8 cellular contexts compared by ENCODE assay signal in genomic region chr6:52595000-52595795, GRCh38. TPM values are rescaled to one million over a fixed set of nuclear protein-coding genes. Genes with fewer than 3 reads are reported as not detected.
A peak's percentile ranks its signal among the peaks of the same experiment; 100 is the strongest.
DNase-seq lines count a peak whose midpoint lies in the region; ATAC-seq and TF ChIP-seq lines count a peak whose summit lies in the region.

No MANE protein-coding gene starts in this region.

- no peaks in the 10 kb centered on the region for H3K9me2 ChIP-seq in OCI-LY1 (ENCODE audit: low read depth, low read length)

- no peaks in the 10 kb centered on the region for H3K79me2 ChIP-seq in OCI-LY1 (ENCODE audit: insufficient read depth, low read length)

- H3K36me3 ChIP-seq in BJ (ENCODE audit: control insufficient read depth, insufficient read depth, low read length), result no peaks in the 10 kb centered on the region
- H3K36me3 ChIP-seq in OCI-LY1 (ENCODE audit: insufficient read depth, low read length), result no peaks in the 10 kb centered on the region

- CTCF ChIA-PET in BJ (lab: Yijun Ruan, JAX), result interaction anchor here (0.7 to 9.8 kb wide), 13 partner anchors 12 to 180 kb away, joined by 3 to 68 read pairs (median 4); partner anchors contain the start of gene TRAM2

- H3K4me2 ChIP-seq in OCI-LY1 (ENCODE audit: low read length), result peak overlapping the region; percentile 56

- H3K27me3 ChIP-seq in BJ (ENCODE audit: control insufficient read depth, insufficient read depth, low read length) (no peaks in the 10 kb centered on the region), OCI-LY1 (ENCODE audit: insufficient read depth, low read length) (no peaks in the 10 kb centered on the region)

- no peaks in the 10 kb centered on the region for H4K20me1 ChIP-seq in OCI-LY1 (ENCODE audit: insufficient read depth, low read length)

- peak; percentile 62 for ATAC-seq in GM19043 (IDR thresholded peaks at IDR 0.05; ENCODE audit: low read depth, unreplicated experiment)
- peak; percentile 65 for ATAC-seq in HG03103 (IDR thresholded peaks at IDR 0.05; ENCODE audit: low read depth, unreplicated experiment)

- peak overlapping the region; percentile 97 for H3K27ac ChIP-seq in OCI-LY1 (ENCODE audit: low read depth, low read length, poor library complexity, severe bottlenecking)

- peak; percentile 61 for DNase-seq in BJ (ENCODE audit: low read depth)
- peak; percentile 95 for DNase-seq in epithelial cell of proximal tubule (ENCODE audit: low read depth)
- peak; percentile 87 for DNase-seq in non-pigmented ciliary epithelial cell (ENCODE audit: low read depth)
- DNase-seq in NCI-H2196 treated with DMSO at 0.1 percent for 48 hours (lab: John Stamatoyannopoulos, UW; ENCODE audit: unreplicated experiment), result no peak
- DNase-seq in progenitor cell of endocrine pancreas (ENCODE audit: low spot score, unreplicated experiment), result no peak

- H3K9me3 ChIP-seq in OCI-LY1 (ENCODE audit: low read length), result no peaks in the 10 kb centered on the region

- H3K4me3 ChIP-seq in BJ (ENCODE audit: low read depth, low read length) (peak overlapping the region; percentile 1; the same call in 1 of the 2 replicates), OCI-LY1 (ENCODE audit: low read depth, low read length, poor library complexity, severe bottlenecking) (peak overlapping the region; percentile 34), epithelial cell of proximal tubule (ENCODE audit: low read depth, low read length) (peak overlapping the region; percentile 21)

- peaks cover 90% of the 10 kb centered on the region for H3K4me1 ChIP-seq in OCI-LY1 (ENCODE audit: insufficient read depth, low read length, severe bottlenecking)

- no peak overlapping the region for H3K27ac Mint-ChIP-seq in progenitor cell of endocrine pancreas

- H3K36me3 Mint-ChIP-seq in progenitor cell of endocrine pancreas (ENCODE audit: insufficient read depth), result no peaks in the 10 kb centered on the region

- H2AFZ ChIP-seq in OCI-LY1 (ENCODE audit: low read length), result no peak overlapping the region

- POLR2A ChIA-PET in BJ (lab: Charles Lee), result interaction anchor here (0.6 to 1.2 kb wide), 4 partner anchors 47 to 187 kb away, joined by 3 to 18 read pairs (median 5); no protein-coding TSS in a partner anchor

- no peak overlapping the region for H3K4me3 Mint-ChIP-seq in progenitor cell of endocrine pancreas (ENCODE audit: low read depth)

- no peaks in the 10 kb centered on the region for H3K9me3 Mint-ChIP-seq in progenitor cell of endocrine pancreas (ENCODE audit: low read depth)

- no peak for TF ChIP-seq CTCF in BJ (IDR thresholded peaks at IDR 0.05; ENCODE audit: insufficient read depth, low read depth, low read length)
- TF ChIP-seq CTCF in OCI-LY1 (IDR thresholded peaks at IDR 0.05; ENCODE audit: low read length), result no peak
- no peak for TF ChIP-seq CTCF in epithelial cell of proximal tubule (conservative IDR thresholded peaks at IDR 0.05; ENCODE audit: low read depth, low read length)
- TF ChIP-seq CTCF in progenitor cell of endocrine pancreas (IDR thresholded peaks at IDR 0.05; ENCODE audit: unreplicated experiment), result no peak

- no peaks in the 10 kb centered on the region for H3K27me3 Mint-ChIP-seq in progenitor cell of endocrine pancreas

- H3K9ac ChIP-seq in OCI-LY1 (ENCODE audit: low read length), result peak overlapping the region; percentile 61

- peaks cover 16% of the 10 kb centered on the region for H3K4me1 Mint-ChIP-seq in progenitor cell of endocrine pancreas (ENCODE audit: low read depth)

- H3F3A ChIP-seq in OCI-LY1 (ENCODE audit: insufficient read depth, low read length), result no peaks in the 10 kb centered on the region

RNA-seq across cellular contexts. Expression of gene TRAM2, which starts 18.3 kb away (rescaled TPM):
- polyA plus RNA-seq in BJ (2011; rRNA removed), result 134 and 146 TPM in 2 replicates
- polyA minus RNA-seq in BJ (2011; rRNA and poly(A)+ RNA removed), result 104 and 127 TPM in 2 replicates
- total RNA-seq in epithelial cell of proximal tubule (16.3 and 19.2 TPM in 2 replicates), progenitor cell of endocrine pancreas (18.6 and 19.9 TPM in 2 replicates)

Comparison
In these comparisons a context has a peak if more than half of its experiments do, and no peak if none do; other contexts are left out.
1. DNase-seq: peak in BJ (single experiment), epithelial cell of proximal tubule (single experiment) and non-pigmented ciliary epithelial cell (single experiment); none in NCI-H2196 treated with DMSO at 0.1 percent for 48 hours (single experiment) and progenitor cell of endocrine pancreas (single experiment).
2. Peak in every context shown above with its lines, with median percentiles within 50 percentile points of each other: H3K4me3 ChIP-seq.